ENCODE assay signal across 10 cellular contexts in genomic region chr12:120259418-120260202, GRCh38. TPM values are rescaled to one million over a fixed set of nuclear protein-coding genes. Genes with fewer than 3 reads are reported as not detected.
DNase-seq lines count a peak whose midpoint lies in the region; ATAC-seq and TF ChIP-seq lines count a peak whose summit lies in the region.
"Had no signal": no experiment of that assay in that cellular context is flagged by ENCODE, and none has a peak within 500 bp of the region (broad histone marks: within the 10 kb centered on the region; RNA-seq: fewer than 3 reads in every experiment).

No MANE protein-coding gene starts in this region.

- ATAC-seq in activated naive CD8-positive, alpha-beta T cell treated with anti-CD3 and anti-CD28 coated beads, Interleukin-2, amount 10 ng/mL, durations not matched to agents 7 days and 5 days (ENCODE audit: low read depth): no peak
- ATAC-seq in HG02678 (IDR thresholded peaks at IDR 0.05; ENCODE audit: unreplicated experiment): no peak
- ATAC-seq in HG03442 (IDR thresholded peaks at IDR 0.05; ENCODE audit: unreplicated experiment): no peak

- H3K9me3 Mint-ChIP-seq in activated naive CD8-positive, alpha-beta T cell treated with anti-CD3 and anti-CD28 coated beads, Interleukin-2, amount 10 ng/mL, durations not matched to agents 7 days and 5 days: no peaks in the 10 kb centered on the region

- H3K27ac Mint-ChIP-seq in activated naive CD8-positive, alpha-beta T cell treated with anti-CD3 and anti-CD28 coated beads, Interleukin-2, amount 10 ng/mL, durations not matched to agents 7 days and 5 days: peak overlapping the region; percentile 46

- no peak for TF ChIP-seq CTCF in left ventricle myocardium inferior (IDR thresholded peaks at IDR 0.05; ENCODE audit: borderline replicate concordance)

- DNase-seq in HCEC 1CT (peak; percentile 17), left ventricle myocardium inferior (peak; percentile 57), stromal cell of bone marrow (ENCODE audit: low read depth) (peak; percentile 65)
- no peak for DNase-seq in activated naive CD8-positive, alpha-beta T cell treated with anti-CD3 and anti-CD28 coated beads, Interleukin-2, amount 10 ng/mL, durations not matched to agents 7 days and 5 days
- DNase-seq in stimulated activated CD4-positive, alpha-beta T cell treated with anti-CD3 and anti-CD28 coated beads, Interleukin-12 subunit alpha, Interleukin-12 subunit beta, amount 100 ng/mL, for 4 hours: no peak
- DNase-seq: activated CD4-positive, alpha-beta T cell treated with anti-CD3 and anti-CD28 coated beads, Interleukin-2, amount 50 U/mL, for 4 hours; cerebellar nuclear complex; GDM1 had no signal

- H3K9me3 ChIP-seq in left ventricle myocardium inferior (replicated peaks): no peaks in the 10 kb centered on the region

- H3K27me3 ChIP-seq in left ventricle myocardium inferior (ENCODE audit: low read depth): no peaks in the 10 kb centered on the region

- no peaks in the 10 kb centered on the region for H3K27me3 Mint-ChIP-seq in activated naive CD8-positive, alpha-beta T cell treated with anti-CD3 and anti-CD28 coated beads, Interleukin-2, amount 10 ng/mL, durations not matched to agents 7 days and 5 days

- peaks cover 4% of the 10 kb centered on the region for H3K36me3 ChIP-seq in left ventricle myocardium inferior

- intact Hi-C loops in left ventricle myocardium inferior (cut with micrococcal nuclease): no loop called here

- POLR2A ChIA-PET in activated naive CD8-positive, alpha-beta T cell treated with anti-CD3 and anti-CD28 coated beads, Interleukin-2, amount 10 ng/mL, durations not matched to agents 7 days and 5 days (lab: Charles Lee): interaction anchor here (1.1 to 9.9 kb wide), 2 partner anchors 20 to 32 kb away, joined by 3 to 128 read pairs; partner anchors contain the start of genes RNU4-1 and RNU4-2

- peak overlapping the region; percentile 96 for H3K27ac ChIP-seq in left ventricle myocardium inferior (replicated peaks)

- H3K4me3 Mint-ChIP-seq in activated naive CD8-positive, alpha-beta T cell treated with anti-CD3 and anti-CD28 coated beads, Interleukin-2, amount 10 ng/mL, durations not matched to agents 7 days and 5 days: peak overlapping the region; percentile 5

- peaks cover 100% of the 10 kb centered on the region for H3K4me1 ChIP-seq in left ventricle myocardium inferior

- no peak overlapping the region for H3K4me3 ChIP-seq in left ventricle myocardium inferior

- H3K4me1 Mint-ChIP-seq in activated naive CD8-positive, alpha-beta T cell treated with anti-CD3 and anti-CD28 coated beads, Interleukin-2, amount 10 ng/mL, durations not matched to agents 7 days and 5 days: peaks cover 62% of the 10 kb centered on the region

- H3K36me3 Mint-ChIP-seq in activated naive CD8-positive, alpha-beta T cell treated with anti-CD3 and anti-CD28 coated beads, Interleukin-2, amount 10 ng/mL, durations not matched to agents 7 days and 5 days: peaks cover 30% of the 10 kb centered on the region

RNA-seq across cellular contexts. Expression of gene PXN, which starts 5.9 kb away (rescaled TPM):
- 10 to 100 TPM; 89.0 to 94.7 TPM for total RNA-seq in activated naive CD8-positive, alpha-beta T cell treated with anti-CD3 and anti-CD28 coated beads, Interleukin-2, amount 10 ng/mL, durations not matched to agents 7 days and 5 days
- total RNA-seq in left ventricle myocardium inferior: 59.8 TPM

RNA-seq across cellular contexts. Expression of gene RNU4-2, which starts 32.1 kb away (rescaled TPM):
- 1,000 to 10,000 TPM; 4,069 to 4,265 TPM for total RNA-seq in activated naive CD8-positive, alpha-beta T cell treated with anti-CD3 and anti-CD28 coated beads, Interleukin-2, amount 10 ng/mL, durations not matched to agents 7 days and 5 days
- total RNA-seq in left ventricle myocardium inferior: 22,484 TPM

RNA-seq across cellular contexts. Expression of gene RNU4-1, which starts 33.4 kb away (rescaled TPM):
- 1,000 to 10,000 TPM; 1,307 to 1,401 TPM for total RNA-seq in activated naive CD8-positive, alpha-beta T cell treated with anti-CD3 and anti-CD28 coated beads, Interleukin-2, amount 10 ng/mL, durations not matched to agents 7 days and 5 days
- total RNA-seq in left ventricle myocardium inferior: 2,088 TPM

RNA-seq across cellular contexts. Expression of gene SIRT4, which starts 42.5 kb away (rescaled TPM):
- 1 to 10 TPM; 1.7 to 2.6 TPM for total RNA-seq in activated naive CD8-positive, alpha-beta T cell treated with anti-CD3 and anti-CD28 coated beads, Interleukin-2, amount 10 ng/mL, durations not matched to agents 7 days and 5 days
- 6.5 TPM for total RNA-seq in left ventricle myocardium inferior

RNA-seq across cellular contexts. Expression of gene RPLP0, which starts 58.7 kb away (rescaled TPM):
- total RNA-seq in activated naive CD8-positive, alpha-beta T cell treated with anti-CD3 and anti-CD28 coated beads, Interleukin-2, amount 10 ng/mL, durations not matched to agents 7 days and 5 days: 1,000 to 10,000 TPM; 1,639 to 1,688 TPM
- 712 TPM for total RNA-seq in left ventricle myocardium inferior

Comparison
In these comparisons a context has a peak if more than half of its experiments do, and no peak if none do; other contexts are left out.
1. DNase-seq: peak in HCEC 1CT (single experiment), left ventricle myocardium inferior (single experiment) and stromal cell of bone marrow (single experiment); none in activated naive CD8-positive, alpha-beta T cell treated with anti-CD3 and anti-CD28 coated beads, Interleukin-2, amount 10 ng/mL, durations not matched to agents 7 days and 5 days (single experiment) and stimulated activated CD4-positive, alpha-beta T cell treated with anti-CD3 and anti-CD28 coated beads, Interleukin-12 subunit alpha, Interleukin-12 subunit beta, amount 100 ng/mL, for 4 hours (single experiment).